Comparison of ENCODE assay signal across 13 cellular contexts in genomic region chr12:62215506-62215905, GRCh38. TPM values are rescaled to one million over a fixed set of nuclear protein-coding genes. Genes with fewer than 3 reads are reported as not detected.
DNase-seq lines count a peak whose midpoint lies in the region; ATAC-seq and TF ChIP-seq lines count a peak whose summit lies in the region.
"Had no signal": no experiment of that assay in that cellular context is flagged by ENCODE, and none has a peak within 500 bp of the region (broad histone marks: within the 10 kb centered on the region; RNA-seq: fewer than 3 reads in every experiment).

No MANE protein-coding gene starts in this region.

- peak overlapping the region; percentile 67 for H3K27ac Mint-ChIP-seq in activated naive CD4-positive, alpha-beta T cell treated with anti-CD3 and anti-CD28 coated beads, Interleukin-2, amount 10 ng/mL, durations not matched to agents 7 days and 5 days
- no peak overlapping the region for H3K27ac Mint-ChIP-seq in activated naive CD4-positive, alpha-beta T cell treated with anti-CD3 and anti-CD28 coated beads for 36 hours
- peak overlapping the region; percentile 94 for H3K27ac Mint-ChIP-seq in type B pancreatic cell
- H3K27ac Mint-ChIP-seq: endodermal cell had no signal

- no peak for DNase-seq in activated naive CD4-positive, alpha-beta T cell treated with anti-CD3 and anti-CD28 coated beads, Interleukin-2, amount 10 ng/mL, durations not matched to agents 7 days and 5 days
- no peak for DNase-seq in activated naive CD4-positive, alpha-beta T cell treated with anti-CD3 and anti-CD28 coated beads for 36 hours
- DNase-seq in NOMO-1 treated with DMSO at 0.1 percent for 48 hours (lab: John Stamatoyannopoulos, UW; ENCODE audit: unreplicated experiment) (peak; percentile 83), epithelial cell of prostate (ENCODE audit: low read depth, low spot score) (peak; percentile 62), type B pancreatic cell (ENCODE audit: extremely low spot score, unreplicated experiment) (no peak), NCI-H345 treated with DMSO at 0.1 percent for 48 hours (lab: John Stamatoyannopoulos, UW; ENCODE audit: unreplicated experiment) (no peak), brain microvascular endothelial cell (no peak)
- DNase-seq: activated CD4-positive, alpha-beta T cell treated with anti-CD3 and anti-CD28 coated beads for 4 hours; activated gamma-delta T cell; DMS79; endodermal cell; NCI-H1105 had no signal

- no peak overlapping the region for H3K4me3 ChIP-seq in brain microvascular endothelial cell (ENCODE audit: low read depth, low read length)

- no peak overlapping the region for H3K27ac ChIP-seq in epithelial cell of prostate
- no peak overlapping the region for H3K27ac ChIP-seq in brain microvascular endothelial cell

- H3K4me3 Mint-ChIP-seq in activated naive CD4-positive, alpha-beta T cell treated with anti-CD3 and anti-CD28 coated beads, Interleukin-2, amount 10 ng/mL, durations not matched to agents 7 days and 5 days, result no peak overlapping the region
- no peak overlapping the region for H3K4me3 Mint-ChIP-seq in activated naive CD4-positive, alpha-beta T cell treated with anti-CD3 and anti-CD28 coated beads for 36 hours
- H3K4me3 Mint-ChIP-seq in type B pancreatic cell, result peak overlapping the region; percentile 74
- H3K4me3 Mint-ChIP-seq: endodermal cell had no signal

- intact Hi-C loops in activated naive CD4-positive, alpha-beta T cell treated with anti-CD3 and anti-CD28 coated beads for 36 hours (cut with micrococcal nuclease), result loop anchor here (2.0 kb wide), 1 partner anchor 35 kb away; no protein-coding TSS in a partner anchor

- no peaks in the 10 kb centered on the region for H3K36me3 ChIP-seq in brain microvascular endothelial cell (replicated peaks)

- TF ChIP-seq CTCF in type B pancreatic cell (conservative IDR thresholded peaks at IDR 0.05) (no peak), brain microvascular endothelial cell (IDR thresholded peaks at IDR 0.05; ENCODE audit: low read depth, low read length, missing control alignments) (no peak)

- peaks cover 20% of the 10 kb centered on the region for H3K4me1 Mint-ChIP-seq in activated naive CD4-positive, alpha-beta T cell treated with anti-CD3 and anti-CD28 coated beads, Interleukin-2, amount 10 ng/mL, durations not matched to agents 7 days and 5 days
- peaks cover 20% of the 10 kb centered on the region for H3K4me1 Mint-ChIP-seq in activated naive CD4-positive, alpha-beta T cell treated with anti-CD3 and anti-CD28 coated beads for 36 hours (ENCODE audit: low read depth)
- H3K4me1 Mint-ChIP-seq in type B pancreatic cell (ENCODE audit: unreplicated experiment), result peaks cover 19% of the 10 kb centered on the region
- H3K4me1 Mint-ChIP-seq: endodermal cell had no signal

- no peak for ATAC-seq in GM18520 (IDR thresholded peaks at IDR 0.05; ENCODE audit: unreplicated experiment)

- CTCF ChIA-PET in activated naive CD4-positive, alpha-beta T cell treated with anti-CD3 and anti-CD28 coated beads, Interleukin-2, amount 10 ng/mL, durations not matched to agents 7 days and 5 days (lab: Charles Lee), result interaction anchor here (0.6 kb wide), 1 partner anchor 853 kb away, joined by 5 read pairs; no protein-coding TSS in a partner anchor
- CTCF ChIA-PET in activated naive CD4-positive, alpha-beta T cell treated with anti-CD3 and anti-CD28 coated beads for 36 hours (lab: Charles Lee), result no interaction called here

- H3K27me3 Mint-ChIP-seq in activated naive CD4-positive, alpha-beta T cell treated with anti-CD3 and anti-CD28 coated beads, Interleukin-2, amount 10 ng/mL, durations not matched to agents 7 days and 5 days, result no peaks in the 10 kb centered on the region
- no peaks in the 10 kb centered on the region for H3K27me3 Mint-ChIP-seq in activated naive CD4-positive, alpha-beta T cell treated with anti-CD3 and anti-CD28 coated beads for 36 hours (ENCODE audit: low read depth)
- H3K27me3 Mint-ChIP-seq in type B pancreatic cell, result peaks cover under 1% of the 10 kb centered on the region

- H3K36me3 Mint-ChIP-seq in activated naive CD4-positive, alpha-beta T cell treated with anti-CD3 and anti-CD28 coated beads, Interleukin-2, amount 10 ng/mL, durations not matched to agents 7 days and 5 days, result peaks cover 2% of the 10 kb centered on the region
- no peaks in the 10 kb centered on the region for H3K36me3 Mint-ChIP-seq in activated naive CD4-positive, alpha-beta T cell treated with anti-CD3 and anti-CD28 coated beads for 36 hours (ENCODE audit: low read depth)
- H3K36me3 Mint-ChIP-seq in type B pancreatic cell, result no peaks in the 10 kb centered on the region

- no peaks in the 10 kb centered on the region for H3K27me3 ChIP-seq in brain microvascular endothelial cell (replicated peaks)

- H3K9me3 Mint-ChIP-seq in activated naive CD4-positive, alpha-beta T cell treated with anti-CD3 and anti-CD28 coated beads, Interleukin-2, amount 10 ng/mL, durations not matched to agents 7 days and 5 days, result no peaks in the 10 kb centered on the region
- peaks cover 2% of the 10 kb centered on the region for H3K9me3 Mint-ChIP-seq in activated naive CD4-positive, alpha-beta T cell treated with anti-CD3 and anti-CD28 coated beads for 36 hours
- no peaks in the 10 kb centered on the region for H3K9me3 Mint-ChIP-seq in type B pancreatic cell
- H3K9me3 Mint-ChIP-seq: endodermal cell had no signal

- in situ Hi-C loops in brain microvascular endothelial cell (cut with HindIII; ENCODE audit: low pct_ligation_motif_present, low sequenced_read_pairs), result no loop called here

RNA-seq across cellular contexts. Expression of gene USP15, which starts 44.7 kb away (rescaled TPM):
- total RNA-seq in activated naive CD4-positive, alpha-beta T cell treated with anti-CD3 and anti-CD28 coated beads for 36 hours, result 10 to 100 TPM; 84.5 to 95.5 TPM
- total RNA-seq in type B pancreatic cell (ENCODE audit: low replicate concordance), result 43.2 and 47.5 TPM in 2 replicates

Comparison
In these comparisons a context has a peak if more than half of its experiments do, and no peak if none do; other contexts are left out.
1. DNase-seq: peak in NOMO-1 treated with DMSO at 0.1 percent for 48 hours (single experiment) and epithelial cell of prostate (single experiment); none in activated naive CD4-positive, alpha-beta T cell treated with anti-CD3 and anti-CD28 coated beads, Interleukin-2, amount 10 ng/mL, durations not matched to agents 7 days and 5 days (single experiment), activated naive CD4-positive, alpha-beta T cell treated with anti-CD3 and anti-CD28 coated beads for 36 hours (single experiment), type B pancreatic cell (single experiment), NCI-H345 treated with DMSO at 0.1 percent for 48 hours (single experiment) and brain microvascular endothelial cell (single experiment).